ENCODE assay signal across 23 cellular contexts in the genomic region with DNA sequence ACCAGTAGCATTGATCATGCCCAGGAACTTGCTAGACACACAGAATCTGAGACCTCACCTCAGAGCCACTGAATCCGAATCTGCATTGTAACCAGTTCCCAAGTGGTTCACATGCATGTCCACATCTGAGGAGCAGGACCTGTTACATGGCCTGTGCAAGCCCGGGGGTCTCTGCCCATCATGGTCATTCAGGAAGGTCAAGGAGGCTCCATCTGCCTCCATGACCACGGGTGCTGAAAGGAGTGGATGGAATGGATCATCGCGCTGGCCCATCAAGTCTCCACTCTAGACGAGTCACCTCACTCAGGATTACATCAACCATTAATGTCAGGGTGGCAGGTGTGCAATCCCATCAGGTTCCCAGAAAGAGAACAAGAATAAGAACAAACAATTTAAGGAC.
A peak's percentile ranks its signal among the peaks of the same experiment; 100 is the strongest.
DNase-seq lines count a peak whose midpoint lies in the region; ATAC-seq and TF ChIP-seq lines count a peak whose summit lies in the region.
"Had no signal": no experiment of that assay in that cellular context is flagged by ENCODE, and none has a peak within 500 bp of the region (broad histone marks: within the 10 kb centered on the region; RNA-seq: fewer than 3 reads in every experiment).

No MANE protein-coding gene starts in this region.

- H3K27ac ChIP-seq in right atrium auricular region, result no peak overlapping the region
- no peak overlapping the region for H3K27ac ChIP-seq in left ventricle myocardium inferior (replicated peaks)
- H3K27ac ChIP-seq in esophagus muscularis mucosa (replicated peaks in 1 of 4), result no peak overlapping the region
- H3K27ac ChIP-seq: BLaER1 had no signal

- H3K36me3 ChIP-seq in right atrium auricular region (no peaks in the 10 kb centered on the region), left ventricle myocardium inferior (no peaks in the 10 kb centered on the region), esophagus muscularis mucosa (no peaks in the 10 kb centered on the region)
- H3K36me3 ChIP-seq: BE2C, BLaER1 had no signal

- no peaks in the 10 kb centered on the region for H3K4me1 ChIP-seq in right atrium auricular region
- H3K4me1 ChIP-seq in left ventricle myocardium inferior, result peaks cover 10% of the 10 kb centered on the region
- no peaks in the 10 kb centered on the region for H3K4me1 ChIP-seq in esophagus muscularis mucosa

- H3K9me3 ChIP-seq in right atrium auricular region (no peaks in the 10 kb centered on the region), left ventricle myocardium inferior (replicated peaks) (no peaks in the 10 kb centered on the region), esophagus muscularis mucosa (no peaks in the 10 kb centered on the region)
- H3K9me3 ChIP-seq: BE2C, BLaER1 had no signal

- H3K27me3 ChIP-seq in right atrium auricular region (no peaks in the 10 kb centered on the region), left ventricle myocardium inferior (ENCODE audit: low read depth) (peaks cover 50% of the 10 kb centered on the region), esophagus muscularis mucosa (peaks cover 0 to 7% (median 0%) of the 10 kb centered on the region in 4 donors)
- H3K27me3 ChIP-seq: BE2C had no signal

- TF ChIP-seq EP300 in esophagus muscularis mucosa (IDR thresholded peaks at IDR 0.05), result no peak

- intact Hi-C loops in left ventricle myocardium inferior (cut with micrococcal nuclease) (no loop called here), esophagus muscularis mucosa (cut with DNase I) (no loop called here)

- ATAC-seq in HG03571 (IDR thresholded peaks at IDR 0.05; ENCODE audit: unreplicated experiment) (no peak), HG03457 (IDR thresholded peaks at IDR 0.05; ENCODE audit: unreplicated experiment) (no peak)
- ATAC-seq: GM12878 had no signal

- DNase-seq in NCI-H146 (lab: John Stamatoyannopoulos, UW) (peak; percentile 19), NCI-H146 treated with DMSO at 0.1 percent for 48 hours (lab: John Stamatoyannopoulos, UW; ENCODE audit: unreplicated experiment) (no peak), right atrium auricular region (ENCODE audit: low spot score) (peak; percentile 53), left ventricle myocardium inferior (no peak), esophagus muscularis mucosa (ENCODE audit: extremely low spot score) (peak; percentile 87)
- DNase-seq: 8988T; ACHN; BE2C; C1 segment of cervical spinal cord; CD4-positive, alpha-beta memory T cell; CD4-positive, CD25-positive, alpha-beta regulatory T cell; CD8-positive, alpha-beta memory T cell; COR-L47; DMS 273 treated with DMSO at 0.1 percent for 48 hours; DMS153; DMS79; DND-41; EL; GDM1 had no signal

- H3K4me3 ChIP-seq in right atrium auricular region (no peak overlapping the region), left ventricle myocardium inferior (no peak overlapping the region), esophagus muscularis mucosa (no peak overlapping the region)
- H3K4me3 ChIP-seq: BLaER1, GM12878 had no signal

- TF ChIP-seq POLR2A in esophagus muscularis mucosa (IDR thresholded peaks at IDR 0.05; ENCODE audit: low read depth), result no peak

- 94% methylated on average over 6 of the region's 6 CpGs for WGBS in esophagus muscularis mucosa

- TF ChIP-seq CTCF in right atrium auricular region (IDR thresholded peaks at IDR 0.05), result no peak
- no peak for TF ChIP-seq CTCF in left ventricle myocardium inferior (IDR thresholded peaks at IDR 0.05; ENCODE audit: borderline replicate concordance)
- TF ChIP-seq CTCF in esophagus muscularis mucosa (IDR thresholded peaks at IDR 0.05), result no peak

Comparison
In these comparisons a context has a peak if more than half of its experiments do, and no peak if none do; other contexts are left out.
1. DNase-seq: peak in NCI-H146 (single experiment), right atrium auricular region (single experiment) and esophagus muscularis mucosa (single experiment); none in NCI-H146 treated with DMSO at 0.1 percent for 48 hours (single experiment) and left ventricle myocardium inferior (single experiment).